In the genomic region with DNA sequence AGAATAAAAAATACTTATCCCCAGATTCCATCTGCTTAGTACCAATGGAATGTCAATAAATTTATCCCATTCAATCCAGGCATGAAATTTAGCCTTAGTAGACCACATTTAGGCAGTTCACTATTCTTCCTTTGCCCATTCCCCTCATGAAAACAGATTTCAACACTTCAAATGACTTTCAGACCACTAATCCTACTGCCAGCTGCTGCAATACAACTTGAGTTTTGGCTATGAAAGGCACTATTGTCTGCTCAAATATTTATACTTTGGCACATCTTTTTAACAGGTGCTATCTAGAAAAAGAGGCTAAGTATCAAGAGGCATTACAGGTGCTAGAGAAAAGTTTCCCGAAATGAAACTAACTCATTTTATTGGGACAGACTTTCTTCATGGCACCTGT, we compare ENCODE assay signal across 20 cellular contexts.
A peak's percentile ranks its signal among the peaks of the same experiment; 100 is the strongest.
DNase-seq lines count a peak whose midpoint lies in the region; ATAC-seq, FAIRE-seq and TF ChIP-seq lines count a peak whose summit lies in the region.
"Had no signal": no experiment of that assay in that cellular context is flagged by ENCODE, and none has a peak within 500 bp of the region (broad histone marks: within the 10 kb centered on the region; RNA-seq: fewer than 3 reads in every experiment).

No MANE protein-coding gene starts in this region.

- H4K20me1 ChIP-seq in HCT116 (ENCODE audit: insufficient read depth): no peaks in the 10 kb centered on the region
- H4K20me1 ChIP-seq: BLaER1 treated with 17β-estradiol and CSF1 and Interleukin-3, amounts not matched to agents 10 nM and 100 nM had no signal

- no TSS peak for BruUV-seq in HCT116 (replicated peaks; lab: Mats Ljungman, UMichigan)

- H3K27me3 ChIP-seq in HCT116 (ENCODE audit: insufficient read depth, low read length) (no peaks in the 10 kb centered on the region), brain microvascular endothelial cell (replicated peaks) (no peaks in the 10 kb centered on the region)
- H3K27me3 ChIP-seq: BLaER1 treated with 17β-estradiol and CSF1 and Interleukin-3, amounts not matched to agents 10 nM and 100 nM had no signal

- no peaks in the 10 kb centered on the region for H3K4me1 ChIP-seq in HCT116 (ENCODE audit: control insufficient read depth in 1 of 2, insufficient read depth in 2 of 2, low read length in 2 of 2)
- H3K4me1 ChIP-seq: BLaER1 treated with 17β-estradiol and CSF1 and Interleukin-3, amounts not matched to agents 10 nM and 100 nM; HAP-1 had no signal

- no peak for TF ChIP-seq POLR2A in HCT116 (IDR thresholded peaks at IDR 0.05; ENCODE audit: borderline replicate concordance, extremely low read depth, insufficient read depth, insufficient read length)
- TF ChIP-seq POLR2A in GM12892 (IDR thresholded peaks at IDR 0.05; ENCODE audit: low read depth, low read length): no peak

- FAIRE-seq in GM12892 (lab: Jason Lieb, UNC): no peak
- FAIRE-seq: G401.6, GM12891, GM18507, HTR-8/SVneo had no signal

- in situ Hi-C loops in brain microvascular endothelial cell (cut with HindIII; ENCODE audit: low pct_ligation_motif_present, low sequenced_read_pairs): no loop called here

- no peak overlapping the region for H3K4me3 ChIP-seq in HCT116 (replicated peaks in 1 of 2; ENCODE audit: low read depth in 1 of 2, low read length in 2 of 2)
- no peak overlapping the region for H3K4me3 ChIP-seq in brain microvascular endothelial cell (ENCODE audit: low read depth, low read length)
- H3K4me3 ChIP-seq: BLaER1 treated with 17β-estradiol and CSF1 and Interleukin-3, amounts not matched to agents 10 nM and 100 nM; GM23248; HAP-1 had no signal

- H3K27ac ChIP-seq in HCT116 (ENCODE audit: low read depth, low read length) (no peak overlapping the region), brain microvascular endothelial cell (no peak overlapping the region)
- H3K27ac ChIP-seq: BLaER1 treated with 17β-estradiol and CSF1 and Interleukin-3, amounts not matched to agents 10 nM and 100 nM; GM23248; HL-60 had no signal

- no peak for TF ChIP-seq RAD21 in HCT116 (IDR thresholded peaks at IDR 0.05; ENCODE audit: low read depth)

- no peak for ATAC-seq in HCT116
- ATAC-seq: CD8-positive, alpha-beta T cell had no signal

- H3K79me2 ChIP-seq in HCT116 (ENCODE audit: insufficient read depth, low read length): no peaks in the 10 kb centered on the region

- POLR2A ChIA-PET in HCT116 (lab: Charles Lee): no interaction called here

- H3K4me2 ChIP-seq in HCT116 (ENCODE audit: low read length): no peak overlapping the region
- H3K4me2 ChIP-seq: BLaER1 treated with 17β-estradiol and CSF1 and Interleukin-3, amounts not matched to agents 10 nM and 100 nM had no signal

- no peak overlapping the region for H3K9ac ChIP-seq in HCT116 (ENCODE audit: low read length)
- H3K9ac ChIP-seq: BLaER1 treated with 17β-estradiol and CSF1 and Interleukin-3, amounts not matched to agents 10 nM and 100 nM; GM23248 had no signal

- RAD21 ChIA-PET in HCT116 (lab: Charles Lee; ENCODE audit: low non-redundant PET in 1 of 2, low total read pairs in 2 of 2, uncharacterized antibody in 2 of 2, unreplicated experiment in 2 of 2): no interaction called here

- TF ChIP-seq CTCF in HCT116 (IDR thresholded peaks at IDR 0.05 in 2 of 3, conservative IDR thresholded peaks at IDR 0.05 in 1 of 3; ENCODE audit: borderline replicate concordance in 1 of 3, insufficient read depth in 1 of 3, low read depth in 2 of 3, low read length in 2 of 3) (no peak), brain microvascular endothelial cell (IDR thresholded peaks at IDR 0.05; ENCODE audit: low read depth, low read length, missing control alignments) (no peak)

- peak; percentile 16 for DNase-seq in NCI-H345 (lab: John Stamatoyannopoulos, UW)
- DNase-seq in NCI-H345 treated with DMSO at 0.1 percent for 48 hours (lab: John Stamatoyannopoulos, UW; ENCODE audit: unreplicated experiment): no peak
- DNase-seq in HCT116 (ENCODE audit: low read depth, low spot score): no peak
- peak; percentile 68 for DNase-seq in NCI-H524 treated with DMSO at 0.1 percent for 48 hours (lab: John Stamatoyannopoulos, UW)
- peak; percentile 72 for DNase-seq in myocyte (ENCODE audit: low read depth)
- DNase-seq in activated T-cell treated with anti-CD3 and anti-CD28 coated beads, Interleukin-2, amount 50 U/mL, for 1 hour: no peak
- no peak for DNase-seq in GM12892 (ENCODE audit: insufficient read length)
- no peak for DNase-seq in brain microvascular endothelial cell
- DNase-seq: 8988T; Calu3; CD8-positive, alpha-beta T cell; GM23248; IMR-90 had no signal

- no peaks in the 10 kb centered on the region for H3K9me2 ChIP-seq in HCT116 (ENCODE audit: insufficient read depth)

- CTCF ChIA-PET in HCT116 (lab: Charles Lee): no interaction called here

- H3K9me3 ChIP-seq in HCT116 (ENCODE audit: control insufficient read depth in 1 of 2, insufficient read depth in 1 of 2, low read depth in 1 of 2, low read length in 2 of 2): no peaks in the 10 kb centered on the region
- H3K9me3 ChIP-seq: BLaER1 treated with 17β-estradiol and CSF1 and Interleukin-3, amounts not matched to agents 10 nM and 100 nM; HAP-1 had no signal

- H3K36me3 ChIP-seq in HCT116 (ENCODE audit: control insufficient read depth in 1 of 2, insufficient read depth in 2 of 2, low read length in 2 of 2) (no peaks in the 10 kb centered on the region), brain microvascular endothelial cell (replicated peaks) (no peaks in the 10 kb centered on the region)
- H3K36me3 ChIP-seq: BLaER1 treated with 17β-estradiol and CSF1 and Interleukin-3, amounts not matched to agents 10 nM and 100 nM; HAP-1 had no signal

- intact Hi-C loops in HCT116 (cut with micrococcal nuclease): no loop called here

- H2AFZ ChIP-seq in HCT116 (ENCODE audit: low read depth, low read length, poor library complexity, severe bottlenecking): peak overlapping the region; percentile 35
- H2AFZ ChIP-seq: GM23248 had no signal

TF ChIP-seq in HCT116, 20 proteins besides CTCF, POLR2A, EP300 and RAD21 (continues in another document):
- no peak for TF ChIP-seq EGR1 (IDR thresholded peaks at IDR 0.05; ENCODE audit: low read depth)
- TF ChIP-seq, protein P1, sequence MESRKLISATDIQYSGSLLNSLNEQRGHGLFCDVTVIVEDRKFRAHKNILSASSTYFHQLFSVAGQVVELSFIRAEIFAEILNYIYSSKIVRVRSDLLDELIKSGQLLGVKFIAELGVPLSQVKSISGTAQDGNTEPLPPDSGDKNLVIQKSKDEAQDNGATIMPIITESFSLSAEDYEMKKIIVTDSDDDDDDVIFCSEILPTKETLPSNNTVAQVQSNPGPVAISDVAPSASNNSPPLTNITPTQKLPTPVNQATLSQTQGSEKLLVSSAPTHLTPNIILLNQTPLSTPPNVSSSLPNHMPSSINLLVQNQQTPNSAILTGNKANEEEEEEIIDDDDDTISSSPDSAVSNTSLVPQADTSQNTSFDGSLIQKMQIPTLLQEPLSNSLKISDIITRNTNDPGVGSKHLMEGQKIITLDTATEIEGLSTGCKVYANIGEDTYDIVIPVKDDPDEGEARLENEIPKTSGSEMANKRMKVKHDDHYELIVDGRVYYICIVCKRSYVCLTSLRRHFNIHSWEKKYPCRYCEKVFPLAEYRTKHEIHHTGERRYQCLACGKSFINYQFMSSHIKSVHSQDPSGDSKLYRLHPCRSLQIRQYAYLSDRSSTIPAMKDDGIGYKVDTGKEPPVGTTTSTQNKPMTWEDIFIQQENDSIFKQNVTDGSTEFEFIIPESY (IDR thresholded peaks at IDR 0.05; ENCODE audit: extremely low read depth, insufficient replicate concordance, low read length): no peak
- no peak for TF ChIP-seq REST (IDR thresholded peaks at IDR 0.05; ENCODE audit: low read depth)
- no peak for TF ChIP-seq ATF3 (IDR thresholded peaks at IDR 0.05)
- TF ChIP-seq POLR2AphosphoS5 (IDR thresholded peaks at IDR 0.05; ENCODE audit: low read depth, low read length): no peak
- TF ChIP-seq CEBPB (IDR thresholded peaks at IDR 0.05; ENCODE audit: low read depth): no peak
- TF ChIP-seq ELF1 (IDR thresholded peaks at IDR 0.05; ENCODE audit: borderline replicate concordance, low read depth): no peak
- TF ChIP-seq SRF (IDR thresholded peaks at IDR 0.05; ENCODE audit: low read depth): no peak
- no peak for TF ChIP-seq FOSL1 (IDR thresholded peaks at IDR 0.05; ENCODE audit: low read depth)
- TF ChIP-seq ZFX (IDR thresholded peaks at IDR 0.05): no peak
- no peak for TF ChIP-seq TCF7L2 (IDR thresholded peaks at IDR 0.05; ENCODE audit: borderline replicate concordance, extremely low read depth, insufficient read depth, insufficient read length)
- TF ChIP-seq ZNF274 (IDR thresholded peaks at IDR 0.05; ENCODE audit: low read depth, low read length): no peak
- TF ChIP-seq JUND (IDR thresholded peaks at IDR 0.05): no peak
- TF ChIP-seq EZH2phosphoT487 (IDR thresholded peaks at IDR 0.05; ENCODE audit: borderline replicate concordance): no peak
- TF ChIP-seq YY1 (IDR thresholded peaks at IDR 0.05; ENCODE audit: extremely low read depth, insufficient replicate concordance, low read depth, low read length): no peak

Comparison
In these comparisons a context has a peak if more than half of its experiments do, and no peak if none do; other contexts are left out.
1. DNase-seq: peak in NCI-H345 (single experiment), NCI-H524 treated with DMSO at 0.1 percent for 48 hours (single experiment) and myocyte (single experiment); none in NCI-H345 treated with DMSO at 0.1 percent for 48 hours (single experiment), HCT116 (single experiment), activated T-cell treated with anti-CD3 and anti-CD28 coated beads, Interleukin-2, amount 50 U/mL, for 1 hour (single experiment), GM12892 (single experiment) and brain microvascular endothelial cell (single experiment).